28 cellular contexts compared by ENCODE assay signal in genomic region chr1:44621841-44622286, GRCh38. TPM values are rescaled to one million over a fixed set of nuclear protein-coding genes. Genes with fewer than 3 reads are reported as not detected.
DNase-seq lines count a peak whose midpoint lies in the region; ATAC-seq and TF ChIP-seq lines count a peak whose summit lies in the region.
"Had no signal": no experiment of that assay in that cellular context is flagged by ENCODE, and none has a peak within 500 bp of the region (broad histone marks: within the 10 kb centered on the region; RNA-seq: fewer than 3 reads in every experiment).

No MANE protein-coding gene starts in this region.

- H3K27me3 Mint-ChIP-seq in glutamatergic neuron (ENCODE audit: unreplicated experiment) (peaks cover 22% of the 10 kb centered on the region), GM23338 (ENCODE audit: insufficient read depth, low read depth, poor library complexity) (peaks cover 10% of the 10 kb centered on the region)
- H3K27me3 Mint-ChIP-seq: activated CD8-positive, alpha-beta T cell treated with anti-CD3 and anti-CD28 coated beads for 36 hours; activated naive CD8-positive, alpha-beta T cell treated with anti-CD3 and anti-CD28 coated beads, Interleukin-2, amount 50 U/mL, for 24 hours; CD4-positive, alpha-beta T cell had no signal

- H3K4me1 ChIP-seq in GM23338 (ENCODE audit: insufficient read depth), result peaks cover 6% of the 10 kb centered on the region

- H3K36me3 Mint-ChIP-seq in glutamatergic neuron (ENCODE audit: unreplicated experiment) (no peaks in the 10 kb centered on the region), GM23338 (ENCODE audit: low read depth) (no peaks in the 10 kb centered on the region)

- H3K27ac Mint-ChIP-seq in glutamatergic neuron (ENCODE audit: unreplicated experiment) (peak overlapping the region; percentile 90), GM23338 (no peak overlapping the region)
- H3K27ac Mint-ChIP-seq: activated CD8-positive, alpha-beta T cell treated with anti-CD3 and anti-CD28 coated beads for 36 hours; activated naive CD8-positive, alpha-beta T cell treated with anti-CD3 and anti-CD28 coated beads, Interleukin-2, amount 50 U/mL, for 24 hours; CD4-positive, alpha-beta T cell had no signal

- no peak overlapping the region for H3K4me3 ChIP-seq in GM23338
- H3K4me3 ChIP-seq: breast epithelium, coronary artery, MG63, thoracic aorta, vagina had no signal

- ATAC-seq in GM23338 (no peak), GM19324 (IDR thresholded peaks at IDR 0.05; ENCODE audit: low FRiP score, unreplicated experiment) (no peak)
- ATAC-seq: activated CD8-positive, alpha-beta T cell treated with anti-CD3 and anti-CD28 coated beads for 36 hours; activated naive CD8-positive, alpha-beta T cell treated with anti-CD3 and anti-CD28 coated beads, Interleukin-2, amount 50 U/mL, for 24 hours had no signal

- H2AFZ ChIP-seq in GM23338, result no peak overlapping the region

- H3K4me3 Mint-ChIP-seq in glutamatergic neuron (ENCODE audit: unreplicated experiment), result peak overlapping the region; percentile 6
- no peak overlapping the region for H3K4me3 Mint-ChIP-seq in GM23338
- H3K4me3 Mint-ChIP-seq: activated CD8-positive, alpha-beta T cell treated with anti-CD3 and anti-CD28 coated beads for 36 hours; activated naive CD8-positive, alpha-beta T cell treated with anti-CD3 and anti-CD28 coated beads, Interleukin-2, amount 50 U/mL, for 24 hours; CD4-positive, alpha-beta T cell had no signal

- no peak for TF ChIP-seq CTCF in glutamatergic neuron (IDR thresholded peaks at IDR 0.05; ENCODE audit: partially characterized antibody, unreplicated experiment)
- TF ChIP-seq CTCF in GM23338 (conservative IDR thresholded peaks at IDR 0.05; ENCODE audit: low read depth in 2 of 2), result no peak

- no peaks in the 10 kb centered on the region for H3K79me2 ChIP-seq in GM23338 (replicated peaks; ENCODE audit: insufficient read depth)

- DNase-seq in GM03348 (ENCODE audit: low spot score) (peak; percentile 60), amniotic epithelial cell (ENCODE audit: low read depth) (peak; percentile 52), glutamatergic neuron (no peak), substantia nigra (lab: John Stamatoyannopoulos, UW) (no peak), DMS79 treated with DMSO at 0.1 percent for 48 hours (lab: John Stamatoyannopoulos, UW) (no peak), GM23338 (ENCODE audit: low spot score) (no peak)
- DNase-seq: activated CD4-positive, alpha-beta T cell treated with anti-CD3 and anti-CD28 coated beads for 1 hour; activated CD8-positive, alpha-beta T cell treated with anti-CD3 and anti-CD28 coated beads for 36 hours; activated effector memory CD4-positive, alpha-beta T cell treated with anti-CD3 and anti-CD28 coated beads, Interleukin-2, amount 50 U/mL, for 16 hours; activated naive CD8-positive, alpha-beta T cell treated with anti-CD3 and anti-CD28 coated beads, Interleukin-2, amount 50 U/mL, for 24 hours; activated T-cell treated with anti-CD3 and anti-CD28 coated beads for 4 hours; CD4-positive, alpha-beta T cell; head of caudate nucleus; KBM-7; MG63; NCI-H1436; NCI-H510A treated with DMSO at 0.1 percent for 48 hours; NK-92 treated with Interleukin-12 subunit alpha and Interleukin-12 subunit beta, amount 100 ng/mL, for 24 hours; retina; SIG-M5; stimulated activated CD4-positive, alpha-beta T cell treated with anti-CD3 and anti-CD28 coated beads, Interleukin-4, amount 100 ng/mL, for 24 hours; stimulated activated naive CD4-positive, alpha-beta T cell had no signal

- H3K4me1 Mint-ChIP-seq in glutamatergic neuron (ENCODE audit: low read depth, unreplicated experiment), result peaks cover 46% of the 10 kb centered on the region
- peaks cover 18% of the 10 kb centered on the region; the same call in 2 of the 3 replicates for H3K4me1 Mint-ChIP-seq in GM23338
- H3K4me1 Mint-ChIP-seq: activated naive CD8-positive, alpha-beta T cell treated with anti-CD3 and anti-CD28 coated beads, Interleukin-2, amount 50 U/mL, for 24 hours had no signal

- H3K27ac ChIP-seq in substantia nigra (ENCODE audit: low read depth, low read length, poor library complexity, severe bottlenecking) (peak overlapping the region; percentile 28), GM23338 (ENCODE audit: low read depth) (no peak overlapping the region)
- H3K27ac ChIP-seq: breast epithelium, coronary artery, thoracic aorta, vagina had no signal

- H3K9me2 ChIP-seq in GM23338 (ENCODE audit: insufficient read depth), result no peaks in the 10 kb centered on the region

- H3K9me3 Mint-ChIP-seq in glutamatergic neuron (ENCODE audit: unreplicated experiment) (peaks cover 12% of the 10 kb centered on the region), GM23338 (no peaks in the 10 kb centered on the region)
- H3K9me3 Mint-ChIP-seq: activated CD8-positive, alpha-beta T cell treated with anti-CD3 and anti-CD28 coated beads for 36 hours; activated naive CD8-positive, alpha-beta T cell treated with anti-CD3 and anti-CD28 coated beads, Interleukin-2, amount 50 U/mL, for 24 hours; CD4-positive, alpha-beta T cell had no signal

- H4K20me1 ChIP-seq in GM23338 (replicated peaks; ENCODE audit: insufficient read depth), result no peaks in the 10 kb centered on the region; the same call in 1 of the 2 replicates

- no peak overlapping the region for H3K4me2 ChIP-seq in GM23338

- H3F3A ChIP-seq in GM23338 (replicated peaks; ENCODE audit: low read depth), result no peaks in the 10 kb centered on the region

- H3K36me3 ChIP-seq in GM23338 (ENCODE audit: insufficient read depth), result no peaks in the 10 kb centered on the region
- H3K36me3 ChIP-seq: breast epithelium, MG63, thoracic aorta, vagina had no signal

- no peaks in the 10 kb centered on the region for H3K27me3 ChIP-seq in GM23338 (ENCODE audit: insufficient read depth)
- H3K27me3 ChIP-seq: MG63, vagina had no signal

TF ChIP-seq in GM23338, 12 proteins besides CTCF, POLR2A, EP300 and RAD21:
- TF ChIP-seq EZH2phosphoT487 (IDR thresholded peaks at IDR 0.05; ENCODE audit: unreplicated experiment) (no peak), ZNF331 (CRISPR knock-in tag; IDR thresholded peaks at IDR 0.05; ENCODE audit: low read depth) (no peak), POLR2AphosphoS5 (IDR thresholded peaks at IDR 0.05; ENCODE audit: low read depth) (no peak)

RNA-seq across cellular contexts. Expression of gene TMEM53, which starts 52.4 kb away (rescaled TPM):
- 10.1 TPM for total RNA-seq in glutamatergic neuron (ENCODE audit: unreplicated experiment)
- 4.3 and 20.8 TPM in 2 replicates for total RNA-seq in GM23338 (2014; rRNA removed; shearing (Covaris generic))
- polyA plus RNA-seq in GM23338 (2016; fragmentation: Nextera tagmentation; extraction: Ambion mirVana), result 10.6 and 15.4 TPM in 2 replicates

RNA-seq across cellular contexts. Expression of gene ARMH1, which starts 52.6 kb away (rescaled TPM):
- 4.9 TPM for total RNA-seq in glutamatergic neuron (ENCODE audit: unreplicated experiment)
- total RNA-seq in GM23338 (2014; rRNA removed; shearing (Covaris generic)), result 0.31 and 0.62 TPM in 2 replicates
- polyA plus RNA-seq in GM23338 (2016; fragmentation: Nextera tagmentation; extraction: Ambion mirVana), result 1.0 TPM in 1 of 2 replicates, not detected in the other
- total RNA-seq: HT1080, vagina had no signal

Comparison
In these comparisons a context has a peak if more than half of its experiments do, and no peak if none do; other contexts are left out.
1. DNase-seq: peak in GM03348 (single experiment) and amniotic epithelial cell (single experiment); none in glutamatergic neuron (single experiment), substantia nigra (0 of 49), DMS79 treated with DMSO at 0.1 percent for 48 hours (single experiment) and GM23338 (single experiment).